ENCODE assay signal across 9 cellular contexts in genomic region chr16:3578121-3578520, GRCh38. TPM values are rescaled to one million over a fixed set of nuclear protein-coding genes. Genes with fewer than 3 reads are reported as not detected.
DNase-seq lines count a peak whose midpoint lies in the region; ATAC-seq and TF ChIP-seq lines count a peak whose summit lies in the region.
"Had no signal": no experiment of that assay in that cellular context is flagged by ENCODE, and none has a peak within 500 bp of the region (broad histone marks: within the 10 kb centered on the region; RNA-seq: fewer than 3 reads in every experiment).

No MANE protein-coding gene starts in this region.

- peak; percentile 44 to 46 for ATAC-seq in activated T-cell treated with anti-CD3 and anti-CD28 coated beads, Interleukin-2, amount 50 U/mL, for 4 hours
- ATAC-seq in stimulated activated naive CD8-positive, alpha-beta T cell treated with anti-CD3 and anti-CD28 coated beads, Interleukin-15, amount 100 ng/mL, for 72 hours: peak; percentile 67
- ATAC-seq in GM19328 (IDR thresholded peaks at IDR 0.05; ENCODE audit: unreplicated experiment): no peak

- no peaks in the 10 kb centered on the region for H3K27me3 Mint-ChIP-seq in activated T-cell treated with anti-CD3 and anti-CD28 coated beads, Interleukin-2, amount 50 U/mL, for 4 hours (ENCODE audit: low read depth)
- no peaks in the 10 kb centered on the region for H3K27me3 Mint-ChIP-seq in mesothelial cell of epicardium (ENCODE audit: low read depth)
- no peaks in the 10 kb centered on the region for H3K27me3 Mint-ChIP-seq in stimulated activated naive CD8-positive, alpha-beta T cell treated with anti-CD3 and anti-CD28 coated beads, Interleukin-15, amount 100 ng/mL, for 72 hours

- H2AFZ ChIP-seq in hepatocyte: no peak overlapping the region

- intact Hi-C loops in esophagus muscularis mucosa (cut with DNase I): no loop called here

- no peaks in the 10 kb centered on the region for H3K9me3 ChIP-seq in SJCRH30 (replicated peaks)
- no peaks in the 10 kb centered on the region for H3K9me3 ChIP-seq in hepatocyte (ENCODE audit: low read depth)
- H3K9me3 ChIP-seq in esophagus muscularis mucosa: no peaks in the 10 kb centered on the region

- H3K4me1 Mint-ChIP-seq in activated T-cell treated with anti-CD3 and anti-CD28 coated beads, Interleukin-2, amount 50 U/mL, for 4 hours (ENCODE audit: low read depth): peaks cover 55% of the 10 kb centered on the region
- H3K4me1 Mint-ChIP-seq in mesothelial cell of epicardium: peaks cover 11% of the 10 kb centered on the region
- peaks cover 68% of the 10 kb centered on the region for H3K4me1 Mint-ChIP-seq in stimulated activated naive CD8-positive, alpha-beta T cell treated with anti-CD3 and anti-CD28 coated beads, Interleukin-15, amount 100 ng/mL, for 72 hours

- H3K4me2 ChIP-seq in hepatocyte: no peak overlapping the region

- no peaks in the 10 kb centered on the region for H3K9me3 Mint-ChIP-seq in activated T-cell treated with anti-CD3 and anti-CD28 coated beads, Interleukin-2, amount 50 U/mL, for 4 hours
- no peaks in the 10 kb centered on the region for H3K9me3 Mint-ChIP-seq in mesothelial cell of epicardium
- no peaks in the 10 kb centered on the region for H3K9me3 Mint-ChIP-seq in stimulated activated naive CD8-positive, alpha-beta T cell treated with anti-CD3 and anti-CD28 coated beads, Interleukin-15, amount 100 ng/mL, for 72 hours

- H3K79me2 ChIP-seq in hepatocyte: no peaks in the 10 kb centered on the region

- no peak for TF ChIP-seq EP300 in esophagus muscularis mucosa (IDR thresholded peaks at IDR 0.05)

- no peak for DNase-seq in SJCRH30
- peak; percentile 44 for DNase-seq in activated T-cell treated with anti-CD3 and anti-CD28 coated beads, Interleukin-2, amount 50 U/mL, for 4 hours
- no peak for DNase-seq in mesothelial cell of epicardium (ENCODE audit: low spot score in 2 of 2, unreplicated experiment in 2 of 2)
- DNase-seq in stimulated activated naive CD8-positive, alpha-beta T cell treated with anti-CD3 and anti-CD28 coated beads, Interleukin-15, amount 100 ng/mL, for 72 hours: peak; percentile 46 to 55
- no peak for DNase-seq in hepatocyte (ENCODE audit: low spot score)
- DNase-seq in HCEC 1CT: no peak
- no peak for DNase-seq in esophagus muscularis mucosa (ENCODE audit: extremely low spot score)
- DNase-seq: IMR-90 had no signal

- H3K36me3 ChIP-seq in SJCRH30: no peaks in the 10 kb centered on the region
- H3K36me3 ChIP-seq in hepatocyte (replicated peaks; ENCODE audit: insufficient read depth, low read depth): no peaks in the 10 kb centered on the region
- peaks cover 3 to 16% (median 12%) of the 10 kb centered on the region in 4 donors for H3K36me3 ChIP-seq in esophagus muscularis mucosa

- WGBS in hepatocyte (ENCODE audit: low lambda C conversion rate, missing lambda C conversion rate): 92% methylated on average over 8 of the region's 8 CpGs
- WGBS in esophagus muscularis mucosa: 70% methylated on average over 8 of the region's 8 CpGs

- H3K36me3 Mint-ChIP-seq in activated T-cell treated with anti-CD3 and anti-CD28 coated beads, Interleukin-2, amount 50 U/mL, for 4 hours (ENCODE audit: insufficient read depth): peaks cover 1% of the 10 kb centered on the region
- no peaks in the 10 kb centered on the region for H3K36me3 Mint-ChIP-seq in mesothelial cell of epicardium

- no peaks in the 10 kb centered on the region for H3K27me3 ChIP-seq in SJCRH30
- no peaks in the 10 kb centered on the region for H3K27me3 ChIP-seq in hepatocyte
- H3K27me3 ChIP-seq in esophagus muscularis mucosa: peaks cover 0 to 51% (median 12%) of the 10 kb centered on the region in 4 donors

- no peaks in the 10 kb centered on the region for H4K20me1 ChIP-seq in hepatocyte (ENCODE audit: insufficient read depth, poor library complexity, severe bottlenecking)

- H3K9me2 ChIP-seq in hepatocyte (replicated peaks; ENCODE audit: insufficient read depth): no peaks in the 10 kb centered on the region

- H3K4me1 ChIP-seq in SJCRH30 (peaks cover 25% of the 10 kb centered on the region), hepatocyte (ENCODE audit: insufficient read depth) (peaks cover 19% of the 10 kb centered on the region), esophagus muscularis mucosa (peaks cover 0 to 14% (median 1%) of the 10 kb centered on the region in 4 donors)

- peak overlapping the region; percentile 93 for H3K4me3 Mint-ChIP-seq in activated T-cell treated with anti-CD3 and anti-CD28 coated beads, Interleukin-2, amount 50 U/mL, for 4 hours
- no peak overlapping the region for H3K4me3 Mint-ChIP-seq in mesothelial cell of epicardium
- H3K4me3 Mint-ChIP-seq in stimulated activated naive CD8-positive, alpha-beta T cell treated with anti-CD3 and anti-CD28 coated beads, Interleukin-15, amount 100 ng/mL, for 72 hours: peak overlapping the region; percentile 98 to 100

- TF ChIP-seq POLR2A in esophagus muscularis mucosa (IDR thresholded peaks at IDR 0.05; ENCODE audit: low read depth): no peak

- no peak for TF ChIP-seq CTCF in mesothelial cell of epicardium (IDR thresholded peaks at IDR 0.05; ENCODE audit: unreplicated experiment)
- no peak for TF ChIP-seq CTCF in hepatocyte (IDR thresholded peaks at IDR 0.05; ENCODE audit: poor library complexity)
- no peak for TF ChIP-seq CTCF in esophagus muscularis mucosa (IDR thresholded peaks at IDR 0.05)

- H3K27ac ChIP-seq in SJCRH30 (peak overlapping the region; percentile 44), hepatocyte (no peak overlapping the region), esophagus muscularis mucosa (replicated peaks in 1 of 4) (no peak overlapping the region)

- no peak overlapping the region for H3K4me3 ChIP-seq in SJCRH30
- no peak overlapping the region for H3K4me3 ChIP-seq in hepatocyte
- no peak overlapping the region for H3K4me3 ChIP-seq in esophagus muscularis mucosa

- peak overlapping the region; percentile 50 for H3K27ac Mint-ChIP-seq in mesothelial cell of epicardium
- H3K27ac Mint-ChIP-seq in stimulated activated naive CD8-positive, alpha-beta T cell treated with anti-CD3 and anti-CD28 coated beads, Interleukin-15, amount 100 ng/mL, for 72 hours: peak overlapping the region; percentile 50 to 81

RNA-seq across cellular contexts. Expression of gene NLRC3, which starts 0.9 kb away (rescaled TPM):
- 0.02 and 0.05 TPM in 2 replicates for total RNA-seq in SJCRH30 (2014; rRNA removed; shearing (Covaris generic))
- total RNA-seq in activated T-cell treated with anti-CD3 and anti-CD28 coated beads, Interleukin-2, amount 50 U/mL, for 4 hours: 1 to 10 TPM; 7.8 to 8.3 (median 7.9) TPM
- total RNA-seq in mesothelial cell of epicardium: 0.04 to 0.13 TPM in 2 of 3 replicates, not detected in the other
- 0.10 TPM in 1 of 2 replicates, not detected in the other for total RNA-seq in hepatocyte
- polyA plus RNA-seq in hepatocyte: 0.15 and 0.17 TPM in 2 replicates
- 1 to 10 TPM in 1 of 4 donors, under 1 TPM in 3; 0.57 to 2.5 (median 0.95) TPM for total RNA-seq in esophagus muscularis mucosa
- total RNA-seq: IMR-90 had no signal
- polyA plus RNA-seq: IMR-90 had no signal

RNA-seq across cellular contexts. Expression of gene SLX4, which starts 33.3 kb away (rescaled TPM):
- 6.5 and 7.6 TPM in 2 replicates for total RNA-seq in SJCRH30 (2014; rRNA removed; shearing (Covaris generic))
- total RNA-seq in activated T-cell treated with anti-CD3 and anti-CD28 coated beads, Interleukin-2, amount 50 U/mL, for 4 hours: 1 to 10 TPM; 7.6 to 9.1 (median 8.6) TPM
- total RNA-seq in mesothelial cell of epicardium (11.0 to 12.0 TPM (median 11.1 TPM) in 3 replicates), hepatocyte (3.5 and 4.6 TPM in 2 replicates), esophagus muscularis mucosa (1 to 10 TPM; 3.0 to 5.8 (median 3.9) TPM)
- 1.9 and 3.4 TPM in 2 replicates for polyA plus RNA-seq in hepatocyte

Comparison
In these comparisons a context has a peak if more than half of its experiments do, and no peak if none do; other contexts are left out.
1. DNase-seq: peak in activated T-cell treated with anti-CD3 and anti-CD28 coated beads, Interleukin-2, amount 50 U/mL, for 4 hours (single experiment) and stimulated activated naive CD8-positive, alpha-beta T cell treated with anti-CD3 and anti-CD28 coated beads, Interleukin-15, amount 100 ng/mL, for 72 hours (2 of 2); none in SJCRH30 (0 of 2), mesothelial cell of epicardium (0 of 2), hepatocyte (single experiment), HCEC 1CT (single experiment) and esophagus muscularis mucosa (single experiment).